Comparison of ENCODE assay signal across 12 cellular contexts in genomic region chr3:16741890-16742289, GRCh38.
A peak's percentile ranks its signal among the peaks of the same experiment; 100 is the strongest.
DNase-seq lines count a peak whose midpoint lies in the region; ATAC-seq and TF ChIP-seq lines count a peak whose summit lies in the region.
"Had no signal": no experiment of that assay in that cellular context is flagged by ENCODE, and none has a peak within 500 bp of the region (broad histone marks: within the 10 kb centered on the region; RNA-seq: fewer than 3 reads in every experiment).

No MANE protein-coding gene starts in this region.

- H3K36me3 Mint-ChIP-seq in activated CD4-positive, alpha-beta T cell treated with anti-CD3 and anti-CD28 coated beads, Interleukin-2, amount 10 ng/mL, durations not matched to agents 7 days and 5 days (ENCODE audit: low read depth): no peaks in the 10 kb centered on the region
- peaks cover 36% of the 10 kb centered on the region for H3K36me3 Mint-ChIP-seq in HFFc6 (ENCODE audit: low read depth)

- H3K4me3 Mint-ChIP-seq in activated CD4-positive, alpha-beta T cell treated with anti-CD3 and anti-CD28 coated beads, Interleukin-2, amount 10 ng/mL, durations not matched to agents 7 days and 5 days: no peak overlapping the region
- peak overlapping the region; percentile 67 for H3K4me3 Mint-ChIP-seq in HFFc6
- H3K4me3 Mint-ChIP-seq: T-helper 17 cell had no signal

- peak; percentile 22 for DNase-seq in activated CD4-positive, alpha-beta T cell treated with anti-CD3 and anti-CD28 coated beads for 48 hours
- no peak for DNase-seq in activated CD4-positive, alpha-beta T cell treated with anti-CD3 and anti-CD28 coated beads, Interleukin-2, amount 10 ng/mL, durations not matched to agents 7 days and 5 days
- DNase-seq in HFFc6 (peak; percentile 84), astrocyte of the hippocampus (ENCODE audit: low read depth, low spot score) (peak; percentile 80), sciatic nerve (ENCODE audit: low spot score) (no peak), NCI-H2196 (lab: John Stamatoyannopoulos, UW; ENCODE audit: unreplicated experiment) (no peak), GM19240 (ENCODE audit: insufficient read length, low spot score) (no peak)
- DNase-seq: 8988T, cortex of kidney, T-helper 17 cell, thyroid gland had no signal

- H3K9me3 Mint-ChIP-seq in activated CD4-positive, alpha-beta T cell treated with anti-CD3 and anti-CD28 coated beads, Interleukin-2, amount 10 ng/mL, durations not matched to agents 7 days and 5 days: peaks cover 12% of the 10 kb centered on the region
- H3K9me3 Mint-ChIP-seq in HFFc6: peaks cover 47% of the 10 kb centered on the region

- CTCF ChIA-PET in activated CD4-positive, alpha-beta T cell treated with anti-CD3 and anti-CD28 coated beads, Interleukin-2, amount 10 ng/mL, durations not matched to agents 7 days and 5 days (lab: Charles Lee): no interaction called here

- peak; percentile 34 for ATAC-seq in sciatic nerve
- no peak for ATAC-seq in GM18517 (IDR thresholded peaks at IDR 0.05; ENCODE audit: unreplicated experiment)
- ATAC-seq: T-helper 17 cell had no signal

- H3K27me3 Mint-ChIP-seq in activated CD4-positive, alpha-beta T cell treated with anti-CD3 and anti-CD28 coated beads, Interleukin-2, amount 10 ng/mL, durations not matched to agents 7 days and 5 days: peaks cover 7% of the 10 kb centered on the region
- H3K27me3 Mint-ChIP-seq in HFFc6 (ENCODE audit: insufficient read depth): peaks cover 2% of the 10 kb centered on the region; the same call in 1 of the 2 replicates

- H3K27ac Mint-ChIP-seq in activated CD4-positive, alpha-beta T cell treated with anti-CD3 and anti-CD28 coated beads, Interleukin-2, amount 10 ng/mL, durations not matched to agents 7 days and 5 days: no peak overlapping the region
- H3K27ac Mint-ChIP-seq in HFFc6: peak overlapping the region; percentile 93
- H3K27ac Mint-ChIP-seq: T-helper 17 cell had no signal

- intact Hi-C loops in sciatic nerve (cut with DNase I): no loop called here

- TF ChIP-seq CTCF in HFFc6 (IDR thresholded peaks at IDR 0.05): peak; percentile 33

- POLR2A ChIA-PET in activated CD4-positive, alpha-beta T cell treated with anti-CD3 and anti-CD28 coated beads, Interleukin-2, amount 10 ng/mL, durations not matched to agents 7 days and 5 days (lab: Charles Lee): no interaction called here

- H3K4me1 Mint-ChIP-seq in activated CD4-positive, alpha-beta T cell treated with anti-CD3 and anti-CD28 coated beads, Interleukin-2, amount 10 ng/mL, durations not matched to agents 7 days and 5 days: peaks cover 1% of the 10 kb centered on the region
- peaks cover 73% of the 10 kb centered on the region for H3K4me1 Mint-ChIP-seq in HFFc6 (ENCODE audit: low read depth)
- H3K4me1 Mint-ChIP-seq: T-helper 17 cell had no signal

Comparison
In these comparisons a context has a peak if more than half of its experiments do, and no peak if none do; other contexts are left out.
1. DNase-seq: peak in activated CD4-positive, alpha-beta T cell treated with anti-CD3 and anti-CD28 coated beads for 48 hours (single experiment), HFFc6 (single experiment) and astrocyte of the hippocampus (single experiment); none in activated CD4-positive, alpha-beta T cell treated with anti-CD3 and anti-CD28 coated beads, Interleukin-2, amount 10 ng/mL, durations not matched to agents 7 days and 5 days (single experiment), sciatic nerve (single experiment), NCI-H2196 (single experiment) and GM19240 (single experiment).